ENCODE assay signal across 15 cellular contexts in the genomic region with DNA sequence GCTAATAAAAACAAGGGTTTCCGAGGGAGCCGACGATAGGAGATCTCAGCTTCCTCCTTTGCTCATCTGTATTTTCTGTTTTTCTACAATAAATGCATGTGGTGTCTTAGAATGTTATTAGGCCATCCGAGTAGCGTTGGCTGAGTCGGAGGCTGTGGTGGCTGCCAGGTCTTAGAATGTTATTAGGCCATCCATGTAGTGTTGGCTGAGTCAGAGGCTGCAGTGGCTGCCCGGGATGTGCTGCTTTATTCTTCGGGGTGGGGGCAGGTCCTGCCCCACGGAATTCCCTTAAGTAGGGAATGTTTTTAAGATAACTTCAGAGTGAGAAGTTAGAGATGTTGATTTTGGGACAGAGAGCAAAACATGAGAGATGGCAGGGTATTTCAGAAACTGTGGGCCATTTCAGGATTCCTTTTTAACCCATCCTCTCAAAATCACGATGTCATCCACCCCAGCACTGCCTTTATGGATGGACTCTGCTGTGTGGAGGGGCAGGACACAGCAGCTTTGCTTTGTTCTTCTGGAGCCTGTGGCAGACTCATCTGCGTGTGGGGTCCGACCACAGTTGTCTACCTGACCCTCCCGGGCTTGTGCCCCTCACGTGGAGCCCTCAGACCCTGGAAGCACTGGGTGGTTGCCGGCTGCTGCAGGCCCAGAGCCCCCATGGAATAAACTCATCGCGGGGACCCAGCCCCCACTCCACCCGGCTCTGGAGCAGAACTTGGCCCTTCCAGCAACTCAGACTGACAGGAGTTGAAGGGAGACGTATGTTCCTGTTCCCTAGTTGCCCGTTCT. TPM values are rescaled to one million over a fixed set of nuclear protein-coding genes. Genes with fewer than 3 reads are reported as not detected.
DNase-seq lines count a peak whose midpoint lies in the region; TF ChIP-seq lines count a peak whose summit lies in the region.
"Had no signal": no experiment of that assay in that cellular context is flagged by ENCODE, and none has a peak within 500 bp of the region (broad histone marks: within the 10 kb centered on the region; RNA-seq: fewer than 3 reads in every experiment).

No MANE protein-coding gene starts in this region.

- peaks cover 62% of the 10 kb centered on the region for H3K36me3 Mint-ChIP-seq in endodermal cell (ENCODE audit: low read depth)

- no peaks in the 10 kb centered on the region for H3K9me3 Mint-ChIP-seq in endodermal cell
- H3K9me3 Mint-ChIP-seq: nephron had no signal

- intact Hi-C loops in thyroid gland (cut with DNase I) = no loop called here

- H3K27ac Mint-ChIP-seq in endodermal cell = peak overlapping the region; percentile 7
- H3K27ac Mint-ChIP-seq: nephron had no signal

- no peaks in the 10 kb centered on the region for H3K27me3 ChIP-seq in MG63
- no peaks in the 10 kb centered on the region for H3K27me3 ChIP-seq in endodermal cell (ENCODE audit: control insufficient read depth, insufficient read depth, low read length, poor library complexity, severe bottlenecking)
- H3K27me3 ChIP-seq in thyroid gland = no peaks in the 10 kb centered on the region
- H3K27me3 ChIP-seq: BE2C, colonic mucosa, testis had no signal

- DNase-seq in AG08396 (ENCODE audit: low spot score) (peak; percentile 89), MG63 (peak; percentile 84), endodermal cell (no peak), myocyte (ENCODE audit: low read depth) (peak; percentile 61), T-helper 1 cell (no peak), inferior parietal cortex (ENCODE audit: extremely low spot score) (no peak), thyroid gland (no peak)
- no peak for DNase-seq in activated CD4-positive, alpha-beta T cell treated with anti-CD3 and anti-CD28 coated beads for 1 hour
- DNase-seq: BE2C, colonic mucosa, NCI-H1694, OCI-M1, testis had no signal

- no peaks in the 10 kb centered on the region for H3K4me1 ChIP-seq in endodermal cell (ENCODE audit: control insufficient read depth, insufficient read depth, low read length)
- peaks cover 0 to 10% of the 10 kb centered on the region in 2 donors for H3K4me1 ChIP-seq in thyroid gland
- H3K4me1 ChIP-seq: colonic mucosa had no signal

- H3K4me3 ChIP-seq in MG63 (no peak overlapping the region), endodermal cell (ENCODE audit: low read length) (no peak overlapping the region), thyroid gland (replicated peaks in 1 of 3) (no peak overlapping the region)
- H3K4me3 ChIP-seq: colonic mucosa, testis had no signal

- H3K36me3 ChIP-seq in MG63 (peaks cover 56% of the 10 kb centered on the region), endodermal cell (ENCODE audit: control insufficient read depth, insufficient read depth, low read length) (peaks cover 50% of the 10 kb centered on the region), thyroid gland (peaks cover 28 to 41% of the 10 kb centered on the region in 2 donors)

- H3K9ac ChIP-seq in endodermal cell (ENCODE audit: extremely low read depth, low read length, poor library complexity, severe bottlenecking) = no peak overlapping the region

- 84 to 93% methylated on average over 9 to 20 of the region's 20 CpGs for WGBS in endodermal cell (ENCODE audit: insufficient coverage in 1 of 2, insufficient read length in 1 of 2), 2 experiments
- 77 to 80% methylated on average over 19 to 20 of the region's 20 CpGs for WGBS in thyroid gland, 2 donors

- no peak overlapping the region for H3K4me3 Mint-ChIP-seq in endodermal cell
- H3K4me3 Mint-ChIP-seq: nephron had no signal

- H3K9me3 ChIP-seq in MG63 = no peaks in the 10 kb centered on the region
- H3K9me3 ChIP-seq in endodermal cell (ENCODE audit: control insufficient read depth, low read length) = no peaks in the 10 kb centered on the region
- no peaks in the 10 kb centered on the region for H3K9me3 ChIP-seq in thyroid gland
- H3K9me3 ChIP-seq: BE2C, colonic mucosa, testis had no signal

- no peak for TF ChIP-seq POLR2A in thyroid gland (IDR thresholded peaks at IDR 0.05)

- no peaks in the 10 kb centered on the region for H3K27me3 Mint-ChIP-seq in endodermal cell (ENCODE audit: insufficient read depth)

- H3K27ac ChIP-seq in endodermal cell (ENCODE audit: low read depth, low read length) (no peak overlapping the region), thyroid gland (no peak overlapping the region)
- H3K27ac ChIP-seq: colonic mucosa, HL-60, testis had no signal

- H3K4me1 Mint-ChIP-seq in endodermal cell = no peaks in the 10 kb centered on the region

- TF ChIP-seq CTCF in endodermal cell (conservative IDR thresholded peaks at IDR 0.05) (no peak), thyroid gland (IDR thresholded peaks at IDR 0.05) (no peak)

RNA-seq across cellular contexts. Expression of gene OSBPL2, which starts 20.4 kb away (rescaled TPM):
- total RNA-seq in MG63 (2014; rRNA removed; shearing (Covaris generic); ENCODE audit: low replicate concordance) = 18.4 TPM in 2 replicates
- 10 to 100 TPM; 46.7 to 50.3 TPM for total RNA-seq in endodermal cell
- polyA plus RNA-seq in endodermal cell (2013, experiment 1 of 2) = 21.6 TPM
- 22.1 TPM for polyA plus RNA-seq in endodermal cell (2013, experiment 2 of 2)
- 24.5 and 30.2 TPM in 2 replicates for total RNA-seq in myocyte
- 26.1 TPM for polyA plus RNA-seq in myocyte (2012)
- 10 to 100 TPM; 46.9 to 60.8 (median 50.8) TPM for total RNA-seq in thyroid gland

RNA-seq across cellular contexts. Expression of gene HRH3, which starts 38.6 kb away (rescaled TPM):
- total RNA-seq in MG63 (2014; rRNA removed; shearing (Covaris generic); ENCODE audit: low replicate concordance) = not detected in 2 replicates
- total RNA-seq in endodermal cell (under 1 TPM in 1 of 2 donors, not detected in 1; 0.44 TPM), myocyte (0.08 TPM in 1 of 2 replicates, not detected in the other), thyroid gland (not detected)
- polyA plus RNA-seq in endodermal cell (2013, experiment 1 of 2) = 1.5 TPM
- polyA plus RNA-seq in endodermal cell (2013, experiment 2 of 2) = 1.4 TPM
- not detected for polyA plus RNA-seq in myocyte (2012)
- total RNA-seq: colonic mucosa had no signal

RNA-seq across cellular contexts. Expression of gene ADRM1, which starts 44.1 kb away (rescaled TPM):
- total RNA-seq in MG63 (2014; rRNA removed; shearing (Covaris generic); ENCODE audit: low replicate concordance) = 264 and 328 TPM in 2 replicates
- total RNA-seq in endodermal cell (100 to 1,000 TPM; 105 to 106 TPM), myocyte (144 and 156 TPM in 2 replicates), thyroid gland (100 to 1,000 TPM in 3 of 4 donors, 10 to 100 TPM in 1; 89.9 to 140 (median 117) TPM)
- polyA plus RNA-seq in endodermal cell (2013, experiment 1 of 2) = 77.9 TPM
- 81.6 TPM for polyA plus RNA-seq in endodermal cell (2013, experiment 2 of 2)
- polyA plus RNA-seq in myocyte (2012) = 152 TPM

Comparison
In these comparisons a context has a peak if more than half of its experiments do, and no peak if none do; other contexts are left out.
1. DNase-seq: peak in AG08396 (single experiment), MG63 (single experiment) and myocyte (single experiment); none in endodermal cell (single experiment), T-helper 1 cell (0 of 5), inferior parietal cortex (single experiment), activated CD4-positive, alpha-beta T cell treated with anti-CD3 and anti-CD28 coated beads for 1 hour (single experiment) and thyroid gland (0 of 2).